9 cellular contexts compared by ENCODE assay signal in the genomic region with DNA sequence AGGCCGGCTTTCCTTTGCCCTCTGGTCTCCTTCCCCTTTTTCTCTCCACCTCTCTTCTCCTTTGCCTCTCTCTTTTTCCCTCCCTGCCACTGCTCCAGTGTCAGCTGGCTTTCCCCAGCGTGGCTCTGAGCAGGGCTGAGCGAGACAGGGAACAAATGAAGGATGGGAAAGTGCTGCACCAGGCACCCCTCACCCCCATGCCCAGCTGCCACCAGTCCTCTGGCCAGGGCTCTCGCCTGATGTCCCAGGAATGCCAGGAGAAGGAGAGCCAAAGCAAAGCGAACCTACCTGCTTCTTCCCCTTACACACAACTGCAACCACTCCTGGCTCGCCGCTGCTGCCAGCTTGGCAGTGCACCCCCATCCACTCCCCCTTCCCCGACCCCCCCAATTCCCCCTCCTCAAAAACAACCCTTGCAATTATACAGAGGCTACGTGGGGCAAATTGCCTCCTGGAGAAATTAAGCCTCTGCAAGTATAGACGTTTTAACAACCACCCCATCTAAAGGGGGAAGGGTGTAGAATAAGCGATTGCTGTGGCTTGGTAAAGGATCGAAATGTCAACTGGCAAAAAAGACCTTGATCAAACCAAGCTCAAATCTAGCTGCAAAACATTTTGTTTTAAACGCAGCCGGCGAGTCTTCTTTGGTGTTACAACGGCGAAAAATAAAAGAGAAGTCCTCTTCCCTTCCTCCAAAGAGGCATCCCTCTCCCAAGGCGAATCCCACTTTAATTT. TPM values are rescaled to one million over a fixed set of nuclear protein-coding genes. Genes with fewer than 3 reads are reported as not detected.
DNase-seq lines count a peak whose midpoint lies in the region; ATAC-seq and TF ChIP-seq lines count a peak whose summit lies in the region.
"Had no signal": no experiment of that assay in that cellular context is flagged by ENCODE, and none has a peak within 500 bp of the region (broad histone marks: within the 10 kb centered on the region; RNA-seq: fewer than 3 reads in every experiment).

No MANE protein-coding gene starts in this region.

- peaks cover 47 to 58% (median 50%) of the 10 kb centered on the region in 3 donors for H3K4me1 Mint-ChIP-seq in T-cell

- peaks cover 21 to 100% (median 21%) of the 10 kb centered on the region in 3 donors for H3K4me1 ChIP-seq in esophagus squamous epithelium
- H3K4me1 ChIP-seq in spleen = peaks cover 14 to 76% (median 50%) of the 10 kb centered on the region in 6 donors
- peaks cover 13% of the 10 kb centered on the region for H3K4me1 ChIP-seq in prostate gland (replicated peaks)

- H3K4me3 Mint-ChIP-seq in T-cell = peak overlapping the region; percentile 94 to 98 (median 96)

- H3K9me3 ChIP-seq in esophagus squamous epithelium (no peaks in the 10 kb centered on the region), spleen (no peaks in the 10 kb centered on the region), prostate gland (no peaks in the 10 kb centered on the region)

- DNase-seq in NCI-H82 (lab: John Stamatoyannopoulos, UW) (peak; percentile 46), NCI-H82 treated with DMSO at 0.1 percent for 48 hours (lab: John Stamatoyannopoulos, UW; ENCODE audit: unreplicated experiment) (no peak), T-cell (peak in 7 of 34 experiments; percentile 13 to 39 (median 22)), esophagus squamous epithelium (lab: John Stamatoyannopoulos, UW) (no peak), spleen (no peak), cerebellum (ENCODE audit: low spot score) (no peak), prostate gland (ENCODE audit: low spot score) (no peak)
- DNase-seq: KG1 had no signal

- no peak for TF ChIP-seq POLR2A in esophagus squamous epithelium (IDR thresholded peaks at IDR 0.05)
- no peak for TF ChIP-seq POLR2A in spleen (IDR thresholded peaks at IDR 0.05)
- TF ChIP-seq POLR2A in prostate gland (IDR thresholded peaks at IDR 0.05) = no peak

- H3K27ac Mint-ChIP-seq in T-cell = peak overlapping the region; percentile 99 to 100

- H3K4me3 ChIP-seq in esophagus squamous epithelium = peak overlapping the region; percentile 65 to 90 (median 80)
- peak overlapping the region in 7 of 8 donors; percentile 38 to 75 (median 44) for H3K4me3 ChIP-seq in spleen
- peak overlapping the region in 1 of 2 donors; percentile 27 for H3K4me3 ChIP-seq in prostate gland

- H3K36me3 Mint-ChIP-seq in T-cell = peaks cover 40% of the 10 kb centered on the region

- CTCF ChIA-PET in T-cell (lab: Charles Lee) = interaction anchor here in 1 of 2 donors (0.6 to 5.7 kb wide), 10 partner anchors 24 to 1292 kb away, joined by 3 to 75 read pairs (median 4); no protein-coding TSS in a partner anchor

- H3K27ac ChIP-seq in esophagus squamous epithelium (peak overlapping the region; percentile 70 to 92 (median 88)), spleen (peak overlapping the region in 7 of 8 donors; percentile 70 to 93 (median 80)), prostate gland (no peak overlapping the region)

- no peaks in the 10 kb centered on the region for H3K27me3 Mint-ChIP-seq in T-cell

- WGBS in esophagus squamous epithelium, 2 donors = 4 to 8% methylated on average over 15 to 17 of the region's 18 CpGs
- 4 to 13% (median 10%) methylated on average over 18 of the region's 18 CpGs for WGBS in spleen, 5 donors
- 19% methylated on average over 18 of the region's 18 CpGs for WGBS in prostate gland

- H3K36me3 ChIP-seq in esophagus squamous epithelium (no peaks in the 10 kb centered on the region), spleen (no peaks in the 10 kb centered on the region), prostate gland (no peaks in the 10 kb centered on the region)

- no peaks in the 10 kb centered on the region for H3K9me3 Mint-ChIP-seq in T-cell

- ATAC-seq in T-cell (replicated peaks in 1 of 4) (no peak), GM18502 (IDR thresholded peaks at IDR 0.05; ENCODE audit: poor library complexity, unreplicated experiment) (no peak)

- H3K27me3 ChIP-seq in esophagus squamous epithelium (peaks cover 0 to 77% (median 0%) of the 10 kb centered on the region in 4 donors), spleen (replicated peaks in 1 of 7) (peaks cover 5 to 100% (median 87%) of the 10 kb centered on the region in 7 donors), prostate gland (replicated peaks; ENCODE audit: insufficient read depth) (peaks cover 22% of the 10 kb centered on the region)

- intact Hi-C loops in esophagus squamous epithelium (cut with DNase I) = no loop called here
- intact Hi-C loops in spleen (cut with DNase I; ENCODE audit: low total_unique reads) = no loop called here
- intact Hi-C loops in prostate gland (cut with DNase I) = no loop called here

- TF ChIP-seq CTCF in esophagus squamous epithelium (IDR thresholded peaks at IDR 0.05) = no peak
- TF ChIP-seq CTCF in spleen (IDR thresholded peaks at IDR 0.05 in 8 of 11, conservative IDR thresholded peaks at IDR 0.05 in 3 of 11) = no peak
- no peak for TF ChIP-seq CTCF in prostate gland (IDR thresholded peaks at IDR 0.05)

- POLR2A ChIA-PET in T-cell (lab: Charles Lee) = interaction anchor here (0.6 to 5.7 kb wide), 9 partner anchors 15 to 1165 kb away, joined by 3 to 40 read pairs (median 4); no protein-coding TSS in a partner anchor

RNA-seq across cellular contexts. Expression of a gene that starts 3.1 kb away (rescaled TPM):
- total RNA-seq in T-cell (100 to 1,000 TPM; 181 to 240 (median 196) TPM), esophagus squamous epithelium (10 to 100 TPM; 10.1 to 19.3 (median 12.9) TPM), spleen (10 to 100 TPM in 6 of 7 donors, 1 to 10 TPM in 1; 7.9 to 21.1 (median 13.1) TPM), cerebellum (5.1 TPM), prostate gland (1 to 10 TPM; 2.8 to 5.4 TPM)
- polyA plus RNA-seq in spleen = 1 to 10 TPM in 2 of 3 donors, under 1 TPM in 1; 0.74 to 1.5 (median 1.4) TPM

Comparison
In these comparisons a context has a peak if more than half of its experiments do, and no peak if none do; other contexts are left out.
1. H3K27ac ChIP-seq: peak in esophagus squamous epithelium (4 of 4) and spleen (7 of 8); none in prostate gland (0 of 2).
2. RNA of a gene that starts 3.1 kb away (total RNA-seq): 181 to 240 TPM in T-cell; 10.1 to 19.3 TPM in esophagus squamous epithelium, 7.9 to 21.1 TPM in spleen, 2.8 to 5.4 TPM in prostate gland and 5.1 TPM in cerebellum (single experiment); every median in the first group is over 4 times any median in the second.